In the genomic region with DNA sequence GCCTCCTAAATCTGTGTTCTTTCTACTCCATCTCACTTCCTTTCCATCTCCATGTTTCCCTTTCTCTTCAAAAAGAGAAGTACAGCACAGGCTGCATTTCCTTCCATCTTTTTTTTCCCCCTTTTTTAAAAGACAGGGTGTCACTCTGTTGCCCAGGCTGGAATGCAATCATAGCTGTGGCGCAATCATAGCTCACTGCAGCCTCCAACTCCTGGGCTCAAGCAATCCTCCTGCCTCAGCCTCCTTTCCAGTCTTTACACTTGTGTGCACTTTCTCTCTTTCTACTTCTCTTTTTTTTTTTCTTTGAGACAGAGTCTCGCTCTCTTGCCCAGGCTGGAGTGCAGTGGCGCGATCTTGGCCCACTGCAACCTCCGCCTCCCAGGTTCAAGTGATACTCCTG, we compare ENCODE assay signal across 6 cellular contexts.
A peak's percentile ranks its signal among the peaks of the same experiment; 100 is the strongest.
DNase-seq lines count a peak whose midpoint lies in the region; ATAC-seq and TF ChIP-seq lines count a peak whose summit lies in the region.
"Not testable (repeated sequence)": the region's sequence is repeated elsewhere in the genome, so short reads cannot be mapped to it uniquely, and the experiment has no call there.

No MANE protein-coding gene starts in this region.

- H4K91ac ChIP-seq in IMR-90 (ENCODE audit: insufficient read depth, low read depth, low read length) = not testable (repeated sequence)

- H3K27me3 ChIP-seq in IMR-90 (ENCODE audit: control insufficient read depth, insufficient read depth, low read length); esophagus muscularis mucosa: not testable (repeated sequence)

- not testable (repeated sequence) for ATAC-seq in IMR-90 (ENCODE audit: low read depth); T-helper 17 cell; activated naive CD8-positive, alpha-beta T cell treated with anti-CD3 and anti-CD28 coated beads, Interleukin-2, amount 10 ng/mL, durations not matched to agents 7 days and 5 days (ENCODE audit: low read depth); stimulated activated effector memory CD8-positive, alpha-beta T cell treated with anti-CD3 and anti-CD28 coated beads, Interleukin-12 subunit alpha, Interleukin-12 subunit beta, amount 100 ng/mL, for 72 hours

- TF ChIP-seq POLR2A in IMR-90 (IDR thresholded peaks at IDR 0.05; ENCODE audit: low read depth, low read length); esophagus muscularis mucosa (IDR thresholded peaks at IDR 0.05; ENCODE audit: low read depth): not testable (repeated sequence)

- not testable (repeated sequence) for H3K27me3 Mint-ChIP-seq in CD14-positive monocyte (ENCODE audit: low read depth in 3 of 3); T-helper 17 cell; activated naive CD8-positive, alpha-beta T cell treated with anti-CD3 and anti-CD28 coated beads, Interleukin-2, amount 10 ng/mL, durations not matched to agents 7 days and 5 days

- H2BK5ac ChIP-seq in IMR-90 (ENCODE audit: low read depth, low read length, poor library complexity, severe bottlenecking) = not testable (repeated sequence)

- not testable (repeated sequence) for H2AK5ac ChIP-seq in IMR-90 (ENCODE audit: low read depth, low read length)

- H2BK20ac ChIP-seq in IMR-90 (ENCODE audit: low read depth, low read length) = not testable (repeated sequence)

- POLR2A ChIA-PET in IMR-90 (lab: Charles Lee; ENCODE audit: unreplicated experiment); activated naive CD8-positive, alpha-beta T cell treated with anti-CD3 and anti-CD28 coated beads, Interleukin-2, amount 10 ng/mL, durations not matched to agents 7 days and 5 days (lab: Charles Lee): not testable (repeated sequence)

- not testable (repeated sequence) for H3K23ac ChIP-seq in IMR-90 (ENCODE audit: low read depth, low read length)

- H3K9me3 Mint-ChIP-seq in CD14-positive monocyte; activated naive CD8-positive, alpha-beta T cell treated with anti-CD3 and anti-CD28 coated beads, Interleukin-2, amount 10 ng/mL, durations not matched to agents 7 days and 5 days; stimulated activated effector memory CD8-positive, alpha-beta T cell treated with anti-CD3 and anti-CD28 coated beads, Interleukin-12 subunit alpha, Interleukin-12 subunit beta, amount 100 ng/mL, for 72 hours: not testable (repeated sequence)

- H3K79me1 ChIP-seq in IMR-90 (ENCODE audit: low read depth in 1 of 2, low read length in 2 of 2) = not testable (repeated sequence)

- H3K36me3 ChIP-seq in IMR-90 (ENCODE audit: control insufficient read depth, insufficient read depth, low read length) (peaks cover 38% of the 10 kb centered on the region), esophagus muscularis mucosa (peaks cover 20 to 82% (median 66%) of the 10 kb centered on the region in 4 donors)

- H3K4ac ChIP-seq in IMR-90 (ENCODE audit: low read depth, low read length) = not testable (repeated sequence)

- TF ChIP-seq EP300 in esophagus muscularis mucosa (IDR thresholded peaks at IDR 0.05) = not testable (repeated sequence)

- H3K36me3 Mint-ChIP-seq in CD14-positive monocyte = peaks cover 65 to 88% of the 10 kb centered on the region in 2 donors
- H3K36me3 Mint-ChIP-seq in T-helper 17 cell (ENCODE audit: low read depth) = not testable (repeated sequence)
- H3K36me3 Mint-ChIP-seq in activated naive CD8-positive, alpha-beta T cell treated with anti-CD3 and anti-CD28 coated beads, Interleukin-2, amount 10 ng/mL, durations not matched to agents 7 days and 5 days = peaks cover 31% of the 10 kb centered on the region
- peaks cover 96% of the 10 kb centered on the region for H3K36me3 Mint-ChIP-seq in stimulated activated effector memory CD8-positive, alpha-beta T cell treated with anti-CD3 and anti-CD28 coated beads, Interleukin-12 subunit alpha, Interleukin-12 subunit beta, amount 100 ng/mL, for 72 hours

- in situ Hi-C loops in IMR-90 (cut with MboI; ENCODE audit: low sequenced_read_pairs) = not testable (repeated sequence)

- H4K8ac ChIP-seq in IMR-90 (ENCODE audit: low read depth in 2 of 2, low read length in 2 of 2) = not testable (repeated sequence)

- H3K9me3 ChIP-seq in IMR-90 (ENCODE audit: control insufficient read depth, insufficient read depth, low read length); T-helper 17 cell (ENCODE audit: control insufficient read depth, low read length, poor library complexity, severe bottlenecking); esophagus muscularis mucosa: not testable (repeated sequence)

- not testable (repeated sequence) for H2BK120ac ChIP-seq in IMR-90 (ENCODE audit: low read depth, low read length)

- not testable (repeated sequence) for DNase-seq in CD14-positive monocyte (ENCODE audit: low spot score); IMR-90; T-helper 17 cell; activated naive CD8-positive, alpha-beta T cell treated with anti-CD3 and anti-CD28 coated beads, Interleukin-2, amount 10 ng/mL, durations not matched to agents 7 days and 5 days; stimulated activated effector memory CD8-positive, alpha-beta T cell treated with anti-CD3 and anti-CD28 coated beads, Interleukin-12 subunit alpha, Interleukin-12 subunit beta, amount 100 ng/mL, for 72 hours (ENCODE audit: low spot score in 2 of 2)
- peak; percentile 14 for DNase-seq in esophagus muscularis mucosa (ENCODE audit: extremely low spot score)

- H3K56ac ChIP-seq in IMR-90 (ENCODE audit: extremely low read depth, insufficient read depth, low read length) = not testable (repeated sequence)

- intact Hi-C loops in CD14-positive monocyte (cut with micrococcal nuclease); IMR-90 (cut with micrococcal nuclease); esophagus muscularis mucosa (cut with DNase I): not testable (repeated sequence)

- not testable (repeated sequence) for H2AK9ac ChIP-seq in IMR-90 (replicated peaks; ENCODE audit: low read depth, low read length, poor library complexity)

- not testable (repeated sequence) for H3K27ac ChIP-seq in IMR-90 (ENCODE audit: insufficient read depth, low read length); esophagus muscularis mucosa (replicated peaks in 1 of 4)

- H3K27ac Mint-ChIP-seq in CD14-positive monocyte (peak overlapping the region; percentile 1 to 70 (median 60)), T-helper 17 cell (peak overlapping the region; percentile 63)
- H3K27ac Mint-ChIP-seq in activated naive CD8-positive, alpha-beta T cell treated with anti-CD3 and anti-CD28 coated beads, Interleukin-2, amount 10 ng/mL, durations not matched to agents 7 days and 5 days = peak overlapping the region; percentile 10
- H3K27ac Mint-ChIP-seq in stimulated activated effector memory CD8-positive, alpha-beta T cell treated with anti-CD3 and anti-CD28 coated beads, Interleukin-12 subunit alpha, Interleukin-12 subunit beta, amount 100 ng/mL, for 72 hours = peak overlapping the region; percentile 57

- H2AFZ ChIP-seq in IMR-90 (replicated peaks; ENCODE audit: low read length, poor library complexity) = not testable (repeated sequence)

- H3K9ac ChIP-seq in IMR-90 (ENCODE audit: low read depth, low read length) = not testable (repeated sequence)

- not testable (repeated sequence) for H3K4me3 Mint-ChIP-seq in CD14-positive monocyte; T-helper 17 cell; activated naive CD8-positive, alpha-beta T cell treated with anti-CD3 and anti-CD28 coated beads, Interleukin-2, amount 10 ng/mL, durations not matched to agents 7 days and 5 days; stimulated activated effector memory CD8-positive, alpha-beta T cell treated with anti-CD3 and anti-CD28 coated beads, Interleukin-12 subunit alpha, Interleukin-12 subunit beta, amount 100 ng/mL, for 72 hours

- TF ChIP-seq RAD21 in IMR-90 (IDR thresholded peaks at IDR 0.05; ENCODE audit: low read length) = not testable (repeated sequence)

- H3K4me1 Mint-ChIP-seq in CD14-positive monocyte; activated naive CD8-positive, alpha-beta T cell treated with anti-CD3 and anti-CD28 coated beads, Interleukin-2, amount 10 ng/mL, durations not matched to agents 7 days and 5 days; stimulated activated effector memory CD8-positive, alpha-beta T cell treated with anti-CD3 and anti-CD28 coated beads, Interleukin-12 subunit alpha, Interleukin-12 subunit beta, amount 100 ng/mL, for 72 hours: not testable (repeated sequence)
- peaks cover 10% of the 10 kb centered on the region for H3K4me1 Mint-ChIP-seq in T-helper 17 cell

- BruUV-seq in IMR-90 (replicated peaks; lab: Mats Ljungman, UMichigan) = not testable (repeated sequence)

- not testable (repeated sequence) for H3K9me1 ChIP-seq in IMR-90 (ENCODE audit: insufficient read depth, low read length)

- CTCF ChIA-PET in IMR-90 (lab: Yijun Ruan, JAX) = not testable (repeated sequence)

- H3K18ac ChIP-seq in IMR-90 (ENCODE audit: low read depth, low read length) = not testable (repeated sequence)

- dilution Hi-C loops in IMR-90 (cut with HindIII; ENCODE audit: low sequenced_read_pairs, unreplicated experiment) = not testable (repeated sequence)

- H4K20me1 ChIP-seq in IMR-90 (ENCODE audit: insufficient read depth, low read length) = not testable (repeated sequence)

- not testable (repeated sequence) for H3K4me1 ChIP-seq in IMR-90 (ENCODE audit: control insufficient read depth, insufficient read depth, low read length)
- H3K4me1 ChIP-seq in esophagus muscularis mucosa = peaks cover 0 to 13% (median 11%) of the 10 kb centered on the region in 4 donors

- H4K5ac ChIP-seq in IMR-90 (ENCODE audit: low read depth, low read length) = not testable (repeated sequence)

- not testable (repeated sequence) for TF ChIP-seq CTCF in CD14-positive monocyte (IDR thresholded peaks at IDR 0.05); IMR-90 (conservative IDR thresholded peaks at IDR 0.05; ENCODE audit: low read depth, low read length); esophagus muscularis mucosa (IDR thresholded peaks at IDR 0.05)

- not testable (repeated sequence) for H2BK15ac ChIP-seq in IMR-90 (ENCODE audit: low read depth, low read length)

- 100% methylated on average over 1 of the region's 5 CpGs; no CpG with 5 or more reads in 1 of the 2 experiments for WGBS in IMR-90 (ENCODE audit: extremely low coverage in 2 of 2, insufficient read length in 1 of 2), 2 experiments
- 98% methylated on average over 5 of the region's 5 CpGs for WGBS in esophagus muscularis mucosa

- H3K14ac ChIP-seq in IMR-90 (replicated peaks; ENCODE audit: low read depth, low read length) = not testable (repeated sequence)

- not testable (repeated sequence) for H3K4me2 ChIP-seq in IMR-90 (ENCODE audit: low read depth, low read length)

- H3K4me3 ChIP-seq in IMR-90 (ENCODE audit: insufficient read depth, low read depth, low read length); esophagus muscularis mucosa: not testable (repeated sequence)

Comparison
In these comparisons a context has a peak if more than half of its experiments do, and no peak if none do; other contexts are left out.
1. H3K27ac Mint-ChIP-seq: peak in every context shown above with its lines; median percentile 63 in T-helper 17 cell; 60 in CD14-positive monocyte; 57 in stimulated activated effector memory CD8-positive, alpha-beta T cell treated with anti-CD3 and anti-CD28 coated beads, Interleukin-12 subunit alpha, Interleukin-12 subunit beta, amount 100 ng/mL, for 72 hours; 10 in activated naive CD8-positive, alpha-beta T cell treated with anti-CD3 and anti-CD28 coated beads, Interleukin-2, amount 10 ng/mL, durations not matched to agents 7 days and 5 days.